ENCODE assay signal across 8 cellular contexts in genomic region chr7:48424731-48425130, GRCh38.
DNase-seq lines count a peak whose midpoint lies in the region; ATAC-seq, FAIRE-seq and TF ChIP-seq lines count a peak whose summit lies in the region.

No MANE protein-coding gene starts in this region.

- H3K27ac ChIP-seq in A549 (no peak overlapping the region), dorsolateral prefrontal cortex (no peak overlapping the region)

- TF ChIP-seq EP300 in A549 (IDR thresholded peaks at IDR 0.05): no peak

- no peak overlapping the region for H3K4me2 ChIP-seq in A549

- H3K4me3 ChIP-seq in A549 (no peak overlapping the region), dorsolateral prefrontal cortex (no peak overlapping the region)

- DNase-seq in A549 (ENCODE audit: low read depth in 1 of 2, low spot score in 1 of 2): peak; percentile 12 to 34
- peak; percentile 39 for DNase-seq in NCI-H1092 treated with DMSO at 0.1 percent for 48 hours (lab: John Stamatoyannopoulos, UW)
- no peak for DNase-seq in dorsolateral prefrontal cortex
- DNase-seq in cerebellar nuclear complex (lab: John Stamatoyannopoulos, UW): no peak
- no peak for DNase-seq in NCI-H1694 treated with DMSO at 0.1 percent for 48 hours (lab: John Stamatoyannopoulos, UW)

- ATAC-seq in A549: peak in 1 of 2 experiments; percentile 70; a peak in 3 of 6 replicates
- ATAC-seq in GM18867 (IDR thresholded peaks at IDR 0.05; ENCODE audit: unreplicated experiment): peak; percentile 78
- ATAC-seq in HG02981 (IDR thresholded peaks at IDR 0.05; ENCODE audit: unreplicated experiment): no peak
- ATAC-seq in GM21576 (IDR thresholded peaks at IDR 0.05; ENCODE audit: unreplicated experiment): no peak

- peak; percentile 50 to 70; a peak in 4 of 5 replicates for TF ChIP-seq RAD21 in A549 (conservative IDR thresholded peaks at IDR 0.05 in 1 of 2, IDR thresholded peaks at IDR 0.05 in 1 of 2)

- CTCF ChIA-PET in A549 (lab: Yijun Ruan, JAX): no interaction called here

- no peak for FAIRE-seq in A549 (lab: Jason Lieb, UNC)

- 24% methylated on average over 3 of the region's 3 CpGs for WGBS in A549 (ENCODE audit: missing lambda C conversion rate)

- H3K27me3 ChIP-seq in dorsolateral prefrontal cortex: no peaks in the 10 kb centered on the region

- no peak for TF ChIP-seq POLR2A in A549 (IDR thresholded peaks at IDR 0.05; ENCODE audit: low read length)

- H3K4me1 ChIP-seq in A549: peaks cover 3% of the 10 kb centered on the region; the same call in 1 of the 3 replicates

- POLR2A ChIA-PET in A549 (lab: Yijun Ruan, JAX): no interaction called here

- no peaks in the 10 kb centered on the region for H3K9me3 ChIP-seq in A549

- TF ChIP-seq CTCF in A549 (IDR thresholded peaks at IDR 0.05): peak; percentile 43
- TF ChIP-seq CTCF in dorsolateral prefrontal cortex (IDR thresholded peaks at IDR 0.05 in 54 of 56, conservative IDR thresholded peaks at IDR 0.05 in 2 of 56; ENCODE audit: low read depth in 1 of 56, partially characterized antibody in 56 of 56): peak in 34 of 56 donors; percentile 8 to 58 (median 28)

- intact Hi-C loops in dorsolateral prefrontal cortex (cut with DNase I): loop anchor here in 1 of 2 donors (10.0 kb wide), 1 partner anchor 450 kb away; no protein-coding TSS in a partner anchor

TF ChIP-seq in A549, 52 proteins besides CTCF, POLR2A, EP300 and RAD21:
- TF ChIP-seq MAX (IDR thresholded peaks at IDR 0.05): no peak
- TF ChIP-seq SMC3 (IDR thresholded peaks at IDR 0.05): 0 out of 3 replicates have a peak, but pooled peaks have one; percentile 28
TF ChIP-seq in A549: peak in this region for 1.

Comparison
In these comparisons a context has a peak if more than half of its experiments do, and no peak if none do; other contexts are left out.
1. DNase-seq: peak in A549 (2 of 2) and NCI-H1092 treated with DMSO at 0.1 percent for 48 hours (single experiment); none in dorsolateral prefrontal cortex (0 of 10), cerebellar nuclear complex (0 of 2) and NCI-H1694 treated with DMSO at 0.1 percent for 48 hours (single experiment).